16 cellular contexts compared by ENCODE assay signal in the genomic region with DNA sequence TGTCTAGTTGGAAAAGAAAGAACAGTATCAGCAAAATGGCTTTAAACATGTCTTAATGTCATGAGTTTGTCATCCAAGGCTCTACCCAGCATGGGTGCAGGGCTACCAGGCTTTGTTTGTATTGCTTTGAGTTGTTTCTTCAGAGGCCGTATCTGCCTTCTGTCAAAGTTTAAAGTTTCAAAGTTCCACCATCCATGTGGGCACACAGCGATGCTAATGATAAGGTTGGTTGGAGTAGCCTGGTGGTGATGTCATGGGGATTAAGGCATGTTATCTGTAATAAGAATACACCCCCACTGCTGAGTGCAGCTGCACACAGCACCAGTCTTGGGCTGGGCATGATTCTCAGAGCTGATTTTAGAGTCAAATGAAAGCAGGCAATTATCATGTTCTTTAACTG.
DNase-seq lines count a peak whose midpoint lies in the region; ATAC-seq and TF ChIP-seq lines count a peak whose summit lies in the region.
"Had no signal": no experiment of that assay in that cellular context is flagged by ENCODE, and none has a peak within 500 bp of the region (broad histone marks: within the 10 kb centered on the region; RNA-seq: fewer than 3 reads in every experiment).

No MANE protein-coding gene starts in this region.

- no peak overlapping the region for H3K4me2 ChIP-seq in parathyroid adenoma (ENCODE audit: low read length)

- H3K27ac Mint-ChIP-seq in endothelial cell (ENCODE audit: unreplicated experiment) = peak overlapping the region; percentile 49
- no peak overlapping the region for H3K27ac Mint-ChIP-seq in activated T-helper 17 cell treated with anti-CD3 and anti-CD28 coated beads, Interleukin-2, amount 50 U/mL, for 72 hours
- H3K27ac Mint-ChIP-seq: CD4-positive, alpha-beta memory T cell; T-helper 1 cell treated with Interleukin-12 subunit alpha and Interleukin-12 subunit beta and Interleukin-4 antibody, amounts not matched to agents 30 μg/mL and 1 μg/mL, for 36 hours had no signal

- no peaks in the 10 kb centered on the region for H3K36me3 ChIP-seq in HUES64 (ENCODE audit: insufficient read depth, low read length)
- no peaks in the 10 kb centered on the region for H3K36me3 ChIP-seq in parathyroid adenoma (ENCODE audit: control insufficient read depth, insufficient read depth, low read length)
- H3K36me3 ChIP-seq: breast epithelium, HAP-1 had no signal

- no peak for TF ChIP-seq CTCF in endothelial cell (IDR thresholded peaks at IDR 0.05; ENCODE audit: unreplicated experiment)
- no peak for TF ChIP-seq CTCF in parathyroid adenoma (IDR thresholded peaks at IDR 0.05)

- no peak overlapping the region for H3K4me3 ChIP-seq in HUES64 (ENCODE audit: low read length)
- no peak overlapping the region for H3K4me3 ChIP-seq in parathyroid adenoma (ENCODE audit: low read depth, low read length)
- H3K4me3 ChIP-seq: breast epithelium, HAP-1 had no signal

- DNase-seq in NCI-H69 (lab: John Stamatoyannopoulos, UW) = peak; percentile 87
- DNase-seq in endothelial cell (ENCODE audit: low spot score) = no peak
- no peak for DNase-seq in NK-92 treated with Interleukin-12 subunit alpha and Interleukin-12 subunit beta, amount 100 ng/mL, for 24 hours (lab: John Stamatoyannopoulos, UW)
- DNase-seq: activated CD4-positive, alpha-beta T cell treated with anti-CD3 and anti-CD28 coated beads, Interleukin-2, amount 50 U/mL, for 1 hour; activated gamma-delta T cell; CD4-positive, alpha-beta memory T cell had no signal

- H3K4me3 Mint-ChIP-seq in endothelial cell (ENCODE audit: unreplicated experiment) = no peak overlapping the region
- no peak overlapping the region for H3K4me3 Mint-ChIP-seq in activated T-helper 17 cell treated with anti-CD3 and anti-CD28 coated beads, Interleukin-2, amount 50 U/mL, for 72 hours
- H3K4me3 Mint-ChIP-seq: CD4-positive, alpha-beta memory T cell; T-helper 1 cell treated with Interleukin-12 subunit alpha and Interleukin-12 subunit beta and Interleukin-4 antibody, amounts not matched to agents 30 μg/mL and 1 μg/mL, for 36 hours had no signal

- H3K4me1 ChIP-seq in HUES64 (ENCODE audit: insufficient read depth, low read length) (peaks cover 27% of the 10 kb centered on the region), parathyroid adenoma (peaks cover 19% of the 10 kb centered on the region)
- H3K4me1 ChIP-seq: breast epithelium had no signal

- H2AFZ ChIP-seq in parathyroid adenoma = peak overlapping the region; percentile 13

- H3K36me3 Mint-ChIP-seq in endothelial cell (ENCODE audit: low read depth, unreplicated experiment) = no peaks in the 10 kb centered on the region
- H3K36me3 Mint-ChIP-seq in activated T-helper 17 cell treated with anti-CD3 and anti-CD28 coated beads, Interleukin-2, amount 50 U/mL, for 72 hours (ENCODE audit: low read depth) = no peaks in the 10 kb centered on the region
- H3K36me3 Mint-ChIP-seq: CD4-positive, alpha-beta memory T cell had no signal

- H3K4me1 Mint-ChIP-seq in endothelial cell (ENCODE audit: unreplicated experiment) = peaks cover 20% of the 10 kb centered on the region
- H3K4me1 Mint-ChIP-seq in activated T-helper 17 cell treated with anti-CD3 and anti-CD28 coated beads, Interleukin-2, amount 50 U/mL, for 72 hours = no peaks in the 10 kb centered on the region
- H3K4me1 Mint-ChIP-seq: CD4-positive, alpha-beta memory T cell had no signal

- no peaks in the 10 kb centered on the region for H3K9me3 ChIP-seq in HUES64 (ENCODE audit: insufficient read depth, low read depth, low read length)
- no peaks in the 10 kb centered on the region for H3K9me3 ChIP-seq in parathyroid adenoma (ENCODE audit: control insufficient read depth, low read length)
- H3K9me3 ChIP-seq: breast epithelium, HAP-1 had no signal

- no peaks in the 10 kb centered on the region for H3K27me3 ChIP-seq in HUES64 (ENCODE audit: insufficient read depth, low read length)
- H3K27me3 ChIP-seq in parathyroid adenoma (ENCODE audit: control insufficient read depth, insufficient read depth, low read length) = no peaks in the 10 kb centered on the region
- H3K27me3 ChIP-seq: breast epithelium had no signal

- peak overlapping the region; percentile 51; the same call in 1 of the 2 replicates for H3K27ac ChIP-seq in HUES64 (ENCODE audit: low read depth, low read length)
- peak overlapping the region; percentile 87 for H3K27ac ChIP-seq in parathyroid adenoma
- H3K27ac ChIP-seq: breast epithelium had no signal

- WGBS in HUES64 = 78% methylated on average over 2 of the region's 2 CpGs

- H3K9ac ChIP-seq in HUES64 (ENCODE audit: low read depth, low read length) = no peak overlapping the region
- no peak overlapping the region for H3K9ac ChIP-seq in parathyroid adenoma

- ATAC-seq in activated T-helper 17 cell treated with anti-CD3 and anti-CD28 coated beads, Interleukin-2, amount 50 U/mL, for 72 hours (replicated peaks) = no peak
- no peak for ATAC-seq in GM21515 (IDR thresholded peaks at IDR 0.05; ENCODE audit: unreplicated experiment)
- ATAC-seq: left lobe of liver, PC-3 had no signal

- H3K9me3 Mint-ChIP-seq in endothelial cell (ENCODE audit: unreplicated experiment) = no peaks in the 10 kb centered on the region
- H3K9me3 Mint-ChIP-seq in activated T-helper 17 cell treated with anti-CD3 and anti-CD28 coated beads, Interleukin-2, amount 50 U/mL, for 72 hours = peaks cover 4% of the 10 kb centered on the region
- H3K9me3 Mint-ChIP-seq: nephron; T-helper 1 cell treated with Interleukin-12 subunit alpha and Interleukin-12 subunit beta and Interleukin-4 antibody, amounts not matched to agents 30 μg/mL and 1 μg/mL, for 36 hours had no signal

- no peaks in the 10 kb centered on the region for H3K27me3 Mint-ChIP-seq in endothelial cell (ENCODE audit: unreplicated experiment)
- H3K27me3 Mint-ChIP-seq in activated T-helper 17 cell treated with anti-CD3 and anti-CD28 coated beads, Interleukin-2, amount 50 U/mL, for 72 hours = no peaks in the 10 kb centered on the region
- H3K27me3 Mint-ChIP-seq: CD4-positive, alpha-beta memory T cell had no signal

- no peaks in the 10 kb centered on the region for H3K79me2 ChIP-seq in parathyroid adenoma
